1 cellular context compared by ENCODE assay signal in genomic region chr14:23694085-23694975, GRCh38.
TF ChIP-seq lines count a peak whose summit lies in the region.

No MANE protein-coding gene starts in this region.

TF ChIP-seq in HepG2, 621 proteins besides CTCF, POLR2A, EP300 and RAD21 (continued from another document and continues in another):
- TF ChIP-seq TOPORS (CRISPR knock-in tag; IDR thresholded peaks at IDR 0.05) (no peak), PATZ1 (CRISPR knock-in tag; IDR thresholded peaks at IDR 0.05) (peak; percentile 70), ZNF232 (CRISPR knock-in tag; IDR thresholded peaks at IDR 0.05; ENCODE audit: borderline replicate concordance) (no peak), BHLHE40 (IDR thresholded peaks at IDR 0.05; ENCODE audit: low read length) (no peak), ZNF878 (CRISPR knock-in tag; IDR thresholded peaks at IDR 0.05) (0 out of 2 replicates have a peak, but pooled peaks have one; percentile 27), ZNF577 (CRISPR knock-in tag; IDR thresholded peaks at IDR 0.05; ENCODE audit: borderline replicate concordance, low read depth) (no peak; the same call in 1 of the 2 replicates), ZNF331 (CRISPR knock-in tag; IDR thresholded peaks at IDR 0.05) (peak; percentile 84; the same call in 1 of the 2 replicates), HHEX (CRISPR knock-in tag; IDR thresholded peaks at IDR 0.05) (no peak), NFIB (CRISPR knock-in tag; IDR thresholded peaks at IDR 0.05; ENCODE audit: borderline replicate concordance) (no peak), ZNF414 (CRISPR knock-in tag; IDR thresholded peaks at IDR 0.05) (no peak), ZBTB8A (CRISPR knock-in tag; IDR thresholded peaks at IDR 0.05; ENCODE audit: borderline replicate concordance, low read depth) (no peak), TRIM22 (IDR thresholded peaks at IDR 0.05) (no peak), RFX1 (IDR thresholded peaks at IDR 0.05) (no peak), ZNF335 (CRISPR knock-in tag; IDR thresholded peaks at IDR 0.05) (0 out of 2 replicates have a peak, but pooled peaks have one; percentile 49), TGIF2 (CRISPR knock-in tag; IDR thresholded peaks at IDR 0.05) (no peak), NCOR1 (IDR thresholded peaks at IDR 0.05; ENCODE audit: borderline replicate concordance, low read length) (peak; percentile 49; the same call in 1 of the 2 replicates), ZNF280D (CRISPR knock-in tag; IDR thresholded peaks at IDR 0.05) (no peak), ATF1 (CRISPR knock-in tag; IDR thresholded peaks at IDR 0.05) (no peak), ZNF432 (CRISPR knock-in tag; IDR thresholded peaks at IDR 0.05; ENCODE audit: borderline replicate concordance) (no peak), ZMAT3 (CRISPR knock-in tag; conservative IDR thresholded peaks at IDR 0.05) (no peak), MTF1 (CRISPR knock-in tag; IDR thresholded peaks at IDR 0.05) (no peak), KLF12 (CRISPR knock-in tag; IDR thresholded peaks at IDR 0.05; ENCODE audit: borderline replicate concordance) (no peak), AHR (CRISPR knock-in tag; IDR thresholded peaks at IDR 0.05) (no peak), ZNF740 (CRISPR knock-in tag; IDR thresholded peaks at IDR 0.05) (no peak), AKAP8 (CRISPR knock-in tag; IDR thresholded peaks at IDR 0.05) (no peak), ZBTB7A (CRISPR knock-in tag; IDR thresholded peaks at IDR 0.05) (no peak; the same call in 1 of the 2 replicates), MAFF (IDR thresholded peaks at IDR 0.05; ENCODE audit: low read depth, low read length) (no peak), ZNF772 (CRISPR knock-in tag; IDR thresholded peaks at IDR 0.05) (peak; percentile 11; the same call in 1 of the 2 replicates), RNF219 (CRISPR knock-in tag; IDR thresholded peaks at IDR 0.05) (no peak), THYN1 (CRISPR knock-in tag; IDR thresholded peaks at IDR 0.05; ENCODE audit: borderline replicate concordance, low read depth) (no peak), ZNF891 (CRISPR knock-in tag; IDR thresholded peaks at IDR 0.05) (peak; percentile 43; the same call in 1 of the 2 replicates), IRF9 (CRISPR knock-in tag; IDR thresholded peaks at IDR 0.05; ENCODE audit: borderline replicate concordance) (no peak), PCBP1 (IDR thresholded peaks at IDR 0.05; ENCODE audit: borderline replicate concordance, low read depth, low read length) (no peak), SNAPC5 (CRISPR knock-in tag; IDR thresholded peaks at IDR 0.05; ENCODE audit: borderline replicate concordance) (no peak), ZNF496 (CRISPR knock-in tag; IDR thresholded peaks at IDR 0.05; ENCODE audit: insufficient replicate concordance) (no peak), ZNF7 (CRISPR knock-in tag; IDR thresholded peaks at IDR 0.05) (no peak), HOMEZ (CRISPR knock-in tag; IDR thresholded peaks at IDR 0.05; ENCODE audit: low read depth) (no peak; the same call in 1 of the 2 replicates), NFE2L2 (IDR thresholded peaks at IDR 0.05; ENCODE audit: low read length) (no peak), ZNF512 (CRISPR knock-in tag; IDR thresholded peaks at IDR 0.05) (no peak), RFX5 (IDR thresholded peaks at IDR 0.05; ENCODE audit: low read depth, low read length) (no peak)
